17 cellular contexts compared by ENCODE assay signal in genomic region chr5:132528866-132529634, GRCh38. TPM values are rescaled to one million over a fixed set of nuclear protein-coding genes. Genes with fewer than 3 reads are reported as not detected.
DNase-seq lines count a peak whose midpoint lies in the region; ATAC-seq and TF ChIP-seq lines count a peak whose summit lies in the region.
"Had no signal": no experiment of that assay in that cellular context is flagged by ENCODE, and none has a peak within 500 bp of the region (broad histone marks: within the 10 kb centered on the region; RNA-seq: fewer than 3 reads in every experiment).

No MANE protein-coding gene starts in this region.

- no peak overlapping the region for H3K4me3 Mint-ChIP-seq in activated CD4-positive, alpha-beta memory T cell treated with anti-CD3 and anti-CD28 coated beads for 36 hours
- H3K4me3 Mint-ChIP-seq in memory B cell: no peak overlapping the region
- no peak overlapping the region for H3K4me3 Mint-ChIP-seq in Calu3 (ENCODE audit: low read depth, unreplicated experiment)

- no peak overlapping the region for H3K27ac Mint-ChIP-seq in activated CD4-positive, alpha-beta memory T cell treated with anti-CD3 and anti-CD28 coated beads for 36 hours
- no peak overlapping the region for H3K27ac Mint-ChIP-seq in memory B cell
- H3K27ac Mint-ChIP-seq in Calu3 (ENCODE audit: unreplicated experiment): no peak overlapping the region

- peaks cover 4% of the 10 kb centered on the region for H3K27me3 Mint-ChIP-seq in activated CD4-positive, alpha-beta memory T cell treated with anti-CD3 and anti-CD28 coated beads for 36 hours
- H3K27me3 Mint-ChIP-seq in memory B cell (no peaks in the 10 kb centered on the region), Calu3 (ENCODE audit: unreplicated experiment) (peaks cover 53% of the 10 kb centered on the region)

- H3K36me3 Mint-ChIP-seq in activated CD4-positive, alpha-beta memory T cell treated with anti-CD3 and anti-CD28 coated beads for 36 hours: no peaks in the 10 kb centered on the region
- no peaks in the 10 kb centered on the region for H3K36me3 Mint-ChIP-seq in memory B cell
- no peaks in the 10 kb centered on the region for H3K36me3 Mint-ChIP-seq in Calu3 (ENCODE audit: insufficient read depth, unreplicated experiment)

- ATAC-seq in memory B cell (ENCODE audit: low read depth) (peak; percentile 50), GM18505 (IDR thresholded peaks at IDR 0.05; ENCODE audit: unreplicated experiment) (no peak), HG03196 (IDR thresholded peaks at IDR 0.05; ENCODE audit: unreplicated experiment) (no peak)

- DNase-seq in CMK (ENCODE audit: low read depth) (peak; percentile 52), Kasumi-1 (lab: John Stamatoyannopoulos, UW) (peak; percentile 19 to 27), memory B cell (ENCODE audit: low spot score in 2 of 2) (no peak), GM20000 (ENCODE audit: low spot score) (no peak), Calu3 (no peak)
- peak; percentile 25 for DNase-seq in activated CD4-positive, alpha-beta memory T cell treated with anti-CD3 and anti-CD28 coated beads for 36 hours
- DNase-seq: activated naive CD4-positive, alpha-beta T cell treated with anti-CD3 and anti-CD28 coated beads, Interleukin-2, amount 50 U/mL, for 16 hours; KG1; NCI-H2107; retina; SIG-M5 had no signal

- TF ChIP-seq CTCF in GM20000 (IDR thresholded peaks at IDR 0.05; ENCODE audit: extremely low read depth, missing control alignments) (no peak), Calu3 (IDR thresholded peaks at IDR 0.05; ENCODE audit: unreplicated experiment) (no peak)

- no TSS peak for BruUV-seq in Calu3 (replicated peaks; lab: Mats Ljungman, UMichigan)

- TF ChIP-seq POLR2A in GM18505 (IDR thresholded peaks at IDR 0.05; ENCODE audit: borderline replicate concordance, extremely low read depth, insufficient read depth, insufficient read length): no peak

- CTCF ChIA-PET in activated CD4-positive, alpha-beta memory T cell treated with anti-CD3 and anti-CD28 coated beads for 36 hours (lab: Charles Lee): interaction anchor here (0.7 to 4.8 kb wide), 6 partner anchors 8 to 292 kb away, joined by 3 to 50 read pairs (median 12); no protein-coding TSS in a partner anchor
- CTCF ChIA-PET in Calu3 (lab: Charles Lee): no interaction called here

- intact Hi-C loops in activated CD4-positive, alpha-beta memory T cell treated with anti-CD3 and anti-CD28 coated beads for 36 hours (cut with micrococcal nuclease): loop anchor here (5.0 kb wide), 3 partner anchors 48 to 338 kb away; partner anchors contain the start of genes GDF9, KIF3A and UQCRQ
- intact Hi-C loops in Calu3 (cut with micrococcal nuclease; ENCODE audit: unreplicated experiment): loop anchor here (5.0 to 10.0 kb wide), 3 partner anchors 63 to 353 kb away; no protein-coding TSS in a partner anchor

- peaks cover 4% of the 10 kb centered on the region for H3K9me3 Mint-ChIP-seq in activated CD4-positive, alpha-beta memory T cell treated with anti-CD3 and anti-CD28 coated beads for 36 hours
- H3K9me3 Mint-ChIP-seq in memory B cell (no peaks in the 10 kb centered on the region), Calu3 (ENCODE audit: low read depth, unreplicated experiment) (no peaks in the 10 kb centered on the region)

- POLR2A ChIA-PET in activated CD4-positive, alpha-beta memory T cell treated with anti-CD3 and anti-CD28 coated beads for 36 hours (lab: Charles Lee): no interaction called here

- H3K4me1 Mint-ChIP-seq in activated CD4-positive, alpha-beta memory T cell treated with anti-CD3 and anti-CD28 coated beads for 36 hours (ENCODE audit: low read depth): peaks cover 45% of the 10 kb centered on the region
- H3K4me1 Mint-ChIP-seq in memory B cell (peaks cover 31% of the 10 kb centered on the region), Calu3 (ENCODE audit: low read depth, unreplicated experiment) (peaks cover 11% of the 10 kb centered on the region)

RNA-seq across cellular contexts. Expression of gene IL5, which starts 14.3 kb away (rescaled TPM):
- total RNA-seq in activated CD4-positive, alpha-beta memory T cell treated with anti-CD3 and anti-CD28 coated beads for 36 hours: 1 to 10 TPM; 4.1 to 5.0 TPM
- total RNA-seq in Calu3 (2022): not detected in 2 replicates
- total RNA-seq: cardiac septum, glomerular endothelial cell, kidney epithelial cell, myocyte had no signal

RNA-seq across cellular contexts. Expression of gene RAD50, which starts 27.7 kb away (rescaled TPM):
- 10 to 100 TPM; 44.6 to 47.6 TPM for total RNA-seq in activated CD4-positive, alpha-beta memory T cell treated with anti-CD3 and anti-CD28 coated beads for 36 hours
- total RNA-seq in Calu3 (2022): 35.9 and 36.2 TPM in 2 replicates

RNA-seq across cellular contexts. Expression of gene IRF1, which starts 38.5 kb away (rescaled TPM):
- total RNA-seq in activated CD4-positive, alpha-beta memory T cell treated with anti-CD3 and anti-CD28 coated beads for 36 hours: 100 to 1,000 TPM; 104 to 106 TPM
- 64.0 and 82.4 TPM in 2 replicates for total RNA-seq in Calu3 (2022)

Comparison
In these comparisons a context has a peak if more than half of its experiments do, and no peak if none do; other contexts are left out.
1. DNase-seq: peak in CMK (single experiment), Kasumi-1 (2 of 2) and activated CD4-positive, alpha-beta memory T cell treated with anti-CD3 and anti-CD28 coated beads for 36 hours (single experiment); none in memory B cell (0 of 2), GM20000 (single experiment) and Calu3 (single experiment).